In the genomic region with DNA sequence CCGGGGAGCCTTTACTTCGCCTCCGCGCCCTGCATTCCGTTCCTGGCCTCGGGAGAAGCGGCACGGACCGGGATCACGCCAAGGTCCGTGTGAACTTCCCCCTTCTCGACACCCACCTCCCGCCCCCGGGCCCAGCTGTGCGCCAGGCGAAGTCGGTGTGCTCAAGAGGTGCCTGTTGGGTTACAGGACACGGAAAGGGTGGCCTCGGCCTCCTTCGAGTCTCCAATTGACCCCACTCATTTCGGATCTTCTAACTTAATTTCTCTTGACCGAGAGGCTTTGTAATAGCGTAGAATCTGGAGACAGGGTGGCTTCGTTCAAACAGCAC, we compare ENCODE assay signal across 8 cellular contexts. TPM values are rescaled to one million over a fixed set of nuclear protein-coding genes. Genes with fewer than 3 reads are reported as not detected.
DNase-seq lines count a peak whose midpoint lies in the region; ATAC-seq and TF ChIP-seq lines count a peak whose summit lies in the region.

No MANE protein-coding gene starts in this region.

- no peak for TF ChIP-seq RAD21 in liver (IDR thresholded peaks at IDR 0.05)

- peaks cover 7 to 30% (median 15%) of the 10 kb centered on the region in 4 donors for H3K4me1 ChIP-seq in liver (ENCODE audit: control insufficient read depth in 4 of 4, insufficient read depth in 4 of 4, low read length in 3 of 4)
- H3K4me1 ChIP-seq in upper lobe of left lung, result peaks cover 0 to 11% (median 7%) of the 10 kb centered on the region in 4 donors

- peak overlapping the region; percentile 85 to 88 for H3K27ac Mint-ChIP-seq in activated naive CD4-positive, alpha-beta T cell treated with anti-CD3 and anti-CD28 coated beads, Interleukin-2, amount 50 U/mL, for 72 hours

- H3K9ac ChIP-seq in liver (ENCODE audit: low read depth in 1 of 2, low read length in 2 of 2), result peak overlapping the region; percentile 36 to 67

- ATAC-seq in GM18511 (IDR thresholded peaks at IDR 0.05; ENCODE audit: unreplicated experiment), result peak; percentile 27
- peak; percentile 16 for ATAC-seq in HG02938 (IDR thresholded peaks at IDR 0.05; ENCODE audit: unreplicated experiment)
- no peak for ATAC-seq in activated naive CD4-positive, alpha-beta T cell treated with anti-CD3 and anti-CD28 coated beads, Interleukin-2, amount 50 U/mL, for 72 hours
- no peak for ATAC-seq in upper lobe of left lung (ENCODE audit: low FRiP score in 2 of 2)
- ATAC-seq in omental fat pad (ENCODE audit: low FRiP score), result no peak
- ATAC-seq in HG03520 (IDR thresholded peaks at IDR 0.05; ENCODE audit: unreplicated experiment), result no peak

- no peak for TF ChIP-seq POLR2A in upper lobe of left lung (IDR thresholded peaks at IDR 0.05)

- H3K9me3 ChIP-seq in liver (ENCODE audit: control insufficient read depth in 4 of 4, low read length in 3 of 4), result no peaks in the 10 kb centered on the region
- no peaks in the 10 kb centered on the region for H3K9me3 ChIP-seq in upper lobe of left lung

- no peaks in the 10 kb centered on the region for H3K9me3 Mint-ChIP-seq in activated naive CD4-positive, alpha-beta T cell treated with anti-CD3 and anti-CD28 coated beads, Interleukin-2, amount 50 U/mL, for 72 hours

- no peaks in the 10 kb centered on the region for H3K36me3 Mint-ChIP-seq in activated naive CD4-positive, alpha-beta T cell treated with anti-CD3 and anti-CD28 coated beads, Interleukin-2, amount 50 U/mL, for 72 hours

- H3K4me3 ChIP-seq in liver (ENCODE audit: low read depth in 1 of 3, low read length in 3 of 3) (peak overlapping the region; percentile 86 to 90 (median 89)), upper lobe of left lung (peak overlapping the region; percentile 62 to 88 (median 70))

- H3K27ac ChIP-seq in liver (ENCODE audit: low read depth in 1 of 2, low read length in 2 of 2) (peak overlapping the region; percentile 74 to 77), upper lobe of left lung (peak overlapping the region; percentile 87 to 90 (median 89))

- TF ChIP-seq EP300 in upper lobe of left lung (IDR thresholded peaks at IDR 0.05), result no peak

- no peak for DNase-seq in activated naive CD4-positive, alpha-beta T cell treated with anti-CD3 and anti-CD28 coated beads, Interleukin-2, amount 50 U/mL, for 72 hours (ENCODE audit: low spot score in 2 of 2)
- DNase-seq in upper lobe of left lung (peak in 1 of 2 donors; percentile 24), omental fat pad (ENCODE audit: low spot score) (no peak), NCI-H526 treated with DMSO at 0.1 percent for 48 hours (lab: John Stamatoyannopoulos, UW) (no peak)

- WGBS in liver, result under 1% methylated on average over 24 of the region's 24 CpGs
- WGBS in upper lobe of left lung, 2 donors, result 0 to 38% methylated on average over 2 to 24 of the region's 24 CpGs

- TF ChIP-seq CTCF in liver (IDR thresholded peaks at IDR 0.05; ENCODE audit: low read depth, low read length, missing input control) (no peak), upper lobe of left lung (IDR thresholded peaks at IDR 0.05) (no peak), omental fat pad (IDR thresholded peaks at IDR 0.05) (no peak)

- H3K27me3 ChIP-seq in liver (ENCODE audit: control insufficient read depth in 4 of 4, insufficient read depth in 4 of 4, low read length in 3 of 4) (no peaks in the 10 kb centered on the region), upper lobe of left lung (no peaks in the 10 kb centered on the region)

- H3K36me3 ChIP-seq in liver (ENCODE audit: control insufficient read depth in 4 of 4, insufficient read depth in 3 of 4, low read depth in 1 of 4, low read length in 3 of 4) (no peaks in the 10 kb centered on the region), upper lobe of left lung (no peaks in the 10 kb centered on the region)

TF ChIP-seq in liver, 16 proteins besides CTCF, POLR2A, EP300 and RAD21:
- TF ChIP-seq JUND (IDR thresholded peaks at IDR 0.05) (no peak), TAF1 (conservative IDR thresholded peaks at IDR 0.05) (no peak), HNF4A (conservative IDR thresholded peaks at IDR 0.05) (no peak)
- TF ChIP-seq, protein P1, sequence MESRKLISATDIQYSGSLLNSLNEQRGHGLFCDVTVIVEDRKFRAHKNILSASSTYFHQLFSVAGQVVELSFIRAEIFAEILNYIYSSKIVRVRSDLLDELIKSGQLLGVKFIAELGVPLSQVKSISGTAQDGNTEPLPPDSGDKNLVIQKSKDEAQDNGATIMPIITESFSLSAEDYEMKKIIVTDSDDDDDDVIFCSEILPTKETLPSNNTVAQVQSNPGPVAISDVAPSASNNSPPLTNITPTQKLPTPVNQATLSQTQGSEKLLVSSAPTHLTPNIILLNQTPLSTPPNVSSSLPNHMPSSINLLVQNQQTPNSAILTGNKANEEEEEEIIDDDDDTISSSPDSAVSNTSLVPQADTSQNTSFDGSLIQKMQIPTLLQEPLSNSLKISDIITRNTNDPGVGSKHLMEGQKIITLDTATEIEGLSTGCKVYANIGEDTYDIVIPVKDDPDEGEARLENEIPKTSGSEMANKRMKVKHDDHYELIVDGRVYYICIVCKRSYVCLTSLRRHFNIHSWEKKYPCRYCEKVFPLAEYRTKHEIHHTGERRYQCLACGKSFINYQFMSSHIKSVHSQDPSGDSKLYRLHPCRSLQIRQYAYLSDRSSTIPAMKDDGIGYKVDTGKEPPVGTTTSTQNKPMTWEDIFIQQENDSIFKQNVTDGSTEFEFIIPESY (IDR thresholded peaks at IDR 0.05), result no peak

RNA-seq across cellular contexts. Expression of gene PDHA1, which starts 0.4 kb away (rescaled TPM):
- 100 to 1,000 TPM; 165 to 212 TPM for total RNA-seq in activated naive CD4-positive, alpha-beta T cell treated with anti-CD3 and anti-CD28 coated beads, Interleukin-2, amount 50 U/mL, for 72 hours
- total RNA-seq in liver, result 100 to 1,000 TPM in 1 of 2 donors, 10 to 100 TPM in 1; 63.5 to 118 TPM
- 100 to 1,000 TPM; 141 to 153 TPM for polyA plus RNA-seq in liver
- total RNA-seq in upper lobe of left lung, result 100 to 1,000 TPM in 4 of 6 donors, 10 to 100 TPM in 2; 60.6 to 216 (median 111) TPM
- total RNA-seq in omental fat pad, result 10 to 100 TPM; 58.8 to 92.1 (median 70.4) TPM

Comparison
In these comparisons a context has a peak if more than half of its experiments do, and no peak if none do; other contexts are left out.
1. ATAC-seq: peak in GM18511 (single experiment) and HG02938 (single experiment); none in activated naive CD4-positive, alpha-beta T cell treated with anti-CD3 and anti-CD28 coated beads, Interleukin-2, amount 50 U/mL, for 72 hours (0 of 2), upper lobe of left lung (0 of 2), omental fat pad (single experiment) and HG03520 (single experiment).